3 cellular contexts compared by ENCODE assay signal in genomic region chr9:117459941-117460340, GRCh38.
TF ChIP-seq lines count a peak whose summit lies in the region.

No MANE protein-coding gene starts in this region.

TF ChIP-seq in HepG2, 621 proteins besides CTCF, POLR2A, EP300 and RAD21 (continues in another document):
- TF ChIP-seq HOXA3 (CRISPR knock-in tag; IDR thresholded peaks at IDR 0.05), result no peak
- no peak for TF ChIP-seq ZNF337 (CRISPR knock-in tag; IDR thresholded peaks at IDR 0.05; ENCODE audit: borderline replicate concordance, low read depth)
- peak; percentile 97 for TF ChIP-seq MAFF (IDR thresholded peaks at IDR 0.05; ENCODE audit: low read depth, low read length)
- TF ChIP-seq ZNF878 (CRISPR knock-in tag; IDR thresholded peaks at IDR 0.05), result no peak
- no peak for TF ChIP-seq ZNF484 (CRISPR knock-in tag; IDR thresholded peaks at IDR 0.05; ENCODE audit: borderline replicate concordance, low read depth)
- no peak for TF ChIP-seq ZNF160 (CRISPR knock-in tag; IDR thresholded peaks at IDR 0.05)
- TF ChIP-seq MIER2 (CRISPR knock-in tag; IDR thresholded peaks at IDR 0.05), result no peak
- TF ChIP-seq ZHX2 (IDR thresholded peaks at IDR 0.05; ENCODE audit: low read depth), result no peak
- TF ChIP-seq ZHX2 (CRISPR knock-in tag; IDR thresholded peaks at IDR 0.05; ENCODE audit: borderline replicate concordance), result no peak
- no peak for TF ChIP-seq GABPB1 (CRISPR knock-in tag; IDR thresholded peaks at IDR 0.05)
- TF ChIP-seq ZNF367 (CRISPR knock-in tag; IDR thresholded peaks at IDR 0.05; ENCODE audit: borderline replicate concordance), result no peak

TF ChIP-seq in K562, 482 proteins besides CTCF, POLR2A, EP300 and RAD21:
- TF ChIP-seq MAFK (IDR thresholded peaks at IDR 0.05; ENCODE audit: low read length) (peak; percentile 91), ZNF316 (IDR thresholded peaks at IDR 0.05) (peak; percentile 72), MAFG (tag; conservative IDR thresholded peaks at IDR 0.05) (peak; percentile 72), MAFF (IDR thresholded peaks at IDR 0.05; ENCODE audit: low read length) (peak; percentile 86), SMAD1 (IDR thresholded peaks at IDR 0.05; ENCODE audit: low read depth, low read length, partially characterized antibody) (no peak), C11orf30 (IDR thresholded peaks at IDR 0.05; ENCODE audit: low read depth) (peak; percentile 58)

TF ChIP-seq in H1, 55 proteins besides CTCF, POLR2A, EP300 and RAD21:
- TF ChIP-seq MAFK (IDR thresholded peaks at IDR 0.05; ENCODE audit: low read depth, low read length), result peak; percentile 95
- no peak for TF ChIP-seq HDAC6 (IDR thresholded peaks at IDR 0.05; ENCODE audit: low read depth, low read length)
TF ChIP-seq in H1: peak in this region for 1.
